Comparison of ENCODE assay signal across 29 cellular contexts in genomic region chr16:10671729-10672128, GRCh38. TPM values are rescaled to one million over a fixed set of nuclear protein-coding genes. Genes with fewer than 3 reads are reported as not detected.
"Had no signal": no experiment of that assay in that cellular context is flagged by ENCODE, and none has a peak within 500 bp of the region (broad histone marks: within the 10 kb centered on the region; RNA-seq: fewer than 3 reads in every experiment).

No MANE protein-coding gene starts in this region.

- H3K36me3 Mint-ChIP-seq: stimulated activated effector memory CD8-positive, alpha-beta T cell treated with anti-CD3 and anti-CD28 coated beads, Interleukin-12 subunit alpha, Interleukin-12 subunit beta, amount 100 ng/mL, for 72 hours; type B pancreatic cell had no signal

- ATAC-seq: stimulated activated effector memory CD8-positive, alpha-beta T cell treated with anti-CD3 and anti-CD28 coated beads, Interleukin-12 subunit alpha, Interleukin-12 subunit beta, amount 100 ng/mL, for 72 hours; stimulated activated memory B cell treated with anti-CD40 and anti-IgM and Interleukin-4, amounts not matched to agents 10 μg/mL and 1 μg/mL and 100 μg/mL, for 72 hours; stimulated activated naive B cell treated with anti-CD40 and anti-IgM and Interleukin-4, amounts not matched to agents 10 μg/mL and 1 μg/mL and 100 μg/mL, for 72 hours; stimulated activated naive CD8-positive, alpha-beta T cell treated with anti-CD3 and anti-CD28 coated beads, Interleukin-15, amount 100 ng/mL, for 72 hours; stimulated activated naive CD8-positive, alpha-beta T cell treated with anti-CD3 and anti-CD28 coated beads, Interleukin-15, Interleukin-2, amounts not matched to agents 100 U/mL and 50 U/mL, for 24 hours; upper lobe of right lung had no signal

- H3K9me3 Mint-ChIP-seq: stimulated activated effector memory CD8-positive, alpha-beta T cell treated with anti-CD3 and anti-CD28 coated beads, Interleukin-12 subunit alpha, Interleukin-12 subunit beta, amount 100 ng/mL, for 72 hours; stimulated activated naive CD8-positive, alpha-beta T cell treated with anti-CD3 and anti-CD28 coated beads, Interleukin-15, amount 100 ng/mL, for 72 hours; stimulated activated naive CD8-positive, alpha-beta T cell treated with anti-CD3 and anti-CD28 coated beads, Interleukin-15, Interleukin-2, amounts not matched to agents 100 ng/mL and 50 ng/mL, for 24 hours; type B pancreatic cell had no signal

- H3K36me3 ChIP-seq: stomach, suprapubic skin, thoracic aorta, thyroid gland, tibial artery, tibial nerve, transverse colon, upper lobe of left lung, upper lobe of right lung, uterus, vagina had no signal

- DNase-seq: stimulated activated CD4-positive, alpha-beta T cell treated with anti-CD3 and anti-CD28 coated beads, Interleukin-2, amount 100 ng/mL, for 48 hours; stimulated activated CD4-positive, alpha-beta T cell treated with anti-CD3 and anti-CD28 coated beads, Interleukin-4, amount 100 ng/mL, for 1 hour; stimulated activated CD4-positive, alpha-beta T cell treated with anti-CD3 and anti-CD28 coated beads, Interleukin-4, amount 100 ng/mL, for 24 hours; stimulated activated CD4-positive, alpha-beta T cell treated with anti-CD3 and anti-CD28 coated beads, Interleukin-4, amount 100 ng/mL, for 4 hours; stimulated activated CD8-positive, alpha-beta memory T cell treated with anti-CD3 and anti-CD28 coated beads, Interleukin-4, amount 100 ng/mL, for 48 hours; stimulated activated naive B cell treated with anti-CD40 and anti-IgM and Interleukin-4, amounts not matched to agents 10 μg/mL and 1 μg/mL and 100 μg/mL, for 72 hours; stimulated activated naive CD4-positive, alpha-beta T cell; stimulated activated naive CD4-positive, alpha-beta T cell treated with Interleukin-2 at 50 U/mL for 16 hours; stimulated activated naive CD8-positive, alpha-beta T cell treated with anti-CD3 and anti-CD28 coated beads, Interleukin-15, amount 100 ng/mL, for 72 hours; stimulated activated naive CD8-positive, alpha-beta T cell treated with anti-CD3 and anti-CD28 coated beads, Interleukin-15, Interleukin-2, amounts not matched to agents 100 U/mL and 50 U/mL, for 24 hours; stomach; substantia nigra; testis; thyroid gland; tibial artery; transverse colon; trophoblast cell; upper lobe of left lung; upper lobe of right lung; uterus had no signal

- H3K4me1 ChIP-seq: testis, thyroid gland, tibial artery, tibial nerve, transverse colon, upper lobe of right lung, uterus, vagina had no signal

- H3K4me3 ChIP-seq: stomach, suprapubic skin, testis, thoracic aorta, thyroid gland, tibial artery, tibial nerve, transverse colon, upper lobe of left lung, upper lobe of right lung, uterus, vagina had no signal

- H3K27me3 Mint-ChIP-seq: stimulated activated naive CD8-positive, alpha-beta T cell treated with anti-CD3 and anti-CD28 coated beads, Interleukin-15, amount 100 ng/mL, for 72 hours; stimulated activated naive CD8-positive, alpha-beta T cell treated with anti-CD3 and anti-CD28 coated beads, Interleukin-15, Interleukin-2, amounts not matched to agents 100 ng/mL and 50 ng/mL, for 24 hours; type B pancreatic cell had no signal

- H3K4me1 Mint-ChIP-seq: stimulated activated effector memory CD8-positive, alpha-beta T cell treated with anti-CD3 and anti-CD28 coated beads, Interleukin-12 subunit alpha, Interleukin-12 subunit beta, amount 100 ng/mL, for 72 hours; stimulated activated naive CD8-positive, alpha-beta T cell treated with anti-CD3 and anti-CD28 coated beads, Interleukin-15, amount 100 ng/mL, for 72 hours had no signal

- H3K27ac Mint-ChIP-seq: stimulated activated effector memory CD8-positive, alpha-beta T cell treated with anti-CD3 and anti-CD28 coated beads, Interleukin-12 subunit alpha, Interleukin-12 subunit beta, amount 100 ng/mL, for 72 hours; stimulated activated memory B cell treated with anti-CD40 and anti-IgM and Interleukin-4, amounts not matched to agents 10 μg/mL and 1 μg/mL and 100 μg/mL, for 72 hours; stimulated activated naive B cell treated with anti-CD40 and anti-IgM and Interleukin-4, amounts not matched to agents 10 μg/mL and 1 μg/mL and 100 μg/mL, for 72 hours; stimulated activated naive CD8-positive, alpha-beta T cell treated with anti-CD3 and anti-CD28 coated beads, Interleukin-15, Interleukin-2, amounts not matched to agents 100 ng/mL and 50 ng/mL, for 24 hours; type B pancreatic cell had no signal

- H3K27ac ChIP-seq: stomach, suprapubic skin, testis, thoracic aorta, thyroid gland, tibial artery, tibial nerve, transverse colon, upper lobe of left lung, upper lobe of right lung, uterus, vagina had no signal

- H3K9me3 ChIP-seq: stomach, suprapubic skin, testis, thoracic aorta, thyroid gland, tibial artery, tibial nerve, transverse colon, upper lobe of left lung, upper lobe of right lung, uterus, vagina had no signal

- H3K4me3 Mint-ChIP-seq: stimulated activated effector memory CD8-positive, alpha-beta T cell treated with anti-CD3 and anti-CD28 coated beads, Interleukin-12 subunit alpha, Interleukin-12 subunit beta, amount 100 ng/mL, for 72 hours; stimulated activated memory B cell treated with anti-CD40 and anti-IgM and Interleukin-4, amounts not matched to agents 10 μg/mL and 1 μg/mL and 100 μg/mL, for 72 hours; stimulated activated naive B cell treated with anti-CD40 and anti-IgM and Interleukin-4, amounts not matched to agents 10 μg/mL and 1 μg/mL and 100 μg/mL, for 72 hours; stimulated activated naive CD8-positive, alpha-beta T cell treated with anti-CD3 and anti-CD28 coated beads, Interleukin-15, amount 100 ng/mL, for 72 hours; stimulated activated naive CD8-positive, alpha-beta T cell treated with anti-CD3 and anti-CD28 coated beads, Interleukin-15, Interleukin-2, amounts not matched to agents 100 ng/mL and 50 ng/mL, for 24 hours; type B pancreatic cell had no signal

RNA-seq across cellular contexts. Expression of gene TEKT5, which starts 23.0 kb away (rescaled TPM):
- total RNA-seq: temporal lobe, thoracic aorta, tibial nerve, upper lobe of right lung, vagina had no signal
